Comparison of ENCODE assay signal across 11 cellular contexts in the genomic region with DNA sequence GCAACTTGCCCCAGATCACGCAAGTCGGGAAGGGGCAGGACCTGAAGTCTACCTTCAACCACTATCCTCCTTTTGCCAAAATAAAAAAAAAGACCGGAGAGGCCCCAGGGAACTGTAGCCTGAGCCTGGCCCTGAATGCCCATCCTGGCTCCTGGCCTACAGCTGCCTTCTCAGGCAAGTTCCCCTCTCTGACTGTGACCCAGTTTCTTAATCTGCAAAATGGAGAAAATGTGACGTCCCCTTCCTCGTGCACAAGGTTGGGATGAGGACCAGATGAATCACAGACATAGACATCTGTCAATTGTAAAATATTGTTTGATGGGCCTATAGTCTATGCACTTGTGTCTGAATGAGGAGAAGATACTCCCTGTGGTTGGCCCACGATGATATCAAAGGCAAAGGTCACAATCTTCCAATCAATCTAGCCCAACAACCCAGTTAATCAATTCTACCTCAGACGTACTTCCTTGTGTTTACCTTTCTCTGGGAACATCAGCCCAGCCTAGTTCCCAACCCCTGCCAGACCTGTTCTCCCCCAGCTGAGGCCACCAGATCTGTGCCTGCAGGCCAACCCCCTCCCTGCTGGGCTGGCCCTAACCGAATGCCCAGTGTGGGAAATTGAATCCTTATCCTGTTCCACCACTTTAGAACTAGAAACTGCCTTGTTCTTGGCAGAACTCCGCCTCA.
A peak's percentile ranks its signal among the peaks of the same experiment; 100 is the strongest.
DNase-seq lines count a peak whose midpoint lies in the region; ATAC-seq and TF ChIP-seq lines count a peak whose summit lies in the region.
"Had no signal": no experiment of that assay in that cellular context is flagged by ENCODE, and none has a peak within 500 bp of the region (broad histone marks: within the 10 kb centered on the region; RNA-seq: fewer than 3 reads in every experiment).

No MANE protein-coding gene starts in this region.

- peaks cover 12% of the 10 kb centered on the region for H3K9me3 Mint-ChIP-seq in activated CD4-positive, alpha-beta T cell treated with anti-CD3 and anti-CD28 coated beads, Interleukin-2, amount 10 ng/mL, durations not matched to agents 24 days and 14 days
- peaks cover 0 to 1% (median 0%) of the 10 kb centered on the region in 8 donors for H3K9me3 Mint-ChIP-seq in CD4-positive, alpha-beta memory T cell

- peaks cover 5% of the 10 kb centered on the region for H3K27me3 Mint-ChIP-seq in activated CD4-positive, alpha-beta T cell treated with anti-CD3 and anti-CD28 coated beads, Interleukin-2, amount 10 ng/mL, durations not matched to agents 24 days and 14 days
- H3K27me3 Mint-ChIP-seq in CD4-positive, alpha-beta memory T cell: peaks cover under 1 to 4% of the 10 kb centered on the region in 2 donors

- POLR2A ChIA-PET in CD4-positive, alpha-beta memory T cell (lab: Charles Lee; ENCODE audit: partially characterized antibody): no interaction called here

- H3K4me3 Mint-ChIP-seq in activated CD4-positive, alpha-beta T cell treated with anti-CD3 and anti-CD28 coated beads, Interleukin-2, amount 10 ng/mL, durations not matched to agents 24 days and 14 days: no peak overlapping the region
- H3K4me3 Mint-ChIP-seq in CD4-positive, alpha-beta memory T cell: peak overlapping the region in 1 of 8 donors; percentile 32

- TF ChIP-seq POLR2A in upper lobe of left lung (IDR thresholded peaks at IDR 0.05): no peak

- H3K27ac Mint-ChIP-seq in activated CD4-positive, alpha-beta T cell treated with anti-CD3 and anti-CD28 coated beads, Interleukin-2, amount 10 ng/mL, durations not matched to agents 24 days and 14 days: peak overlapping the region; percentile 32
- peak overlapping the region in 1 of 7 donors; percentile 50 for H3K27ac Mint-ChIP-seq in CD4-positive, alpha-beta memory T cell

- DNase-seq in activated CD4-positive, alpha-beta T cell treated with anti-CD3 and anti-CD28 coated beads, Interleukin-2, amount 10 ng/mL, durations not matched to agents 24 days and 14 days: no peak
- DNase-seq in activated CD4-positive, alpha-beta T cell treated with anti-CD3 and anti-CD28 coated beads, Interleukin-2, amount 50 U/mL, for 48 hours: no peak
- DNase-seq in dorsolateral prefrontal cortex (no peak), mucosa of descending colon (peak in 2 of 3 donors; percentile 53 to 60), upper lobe of left lung (peak in 1 of 2 donors; percentile 64)
- no peak for DNase-seq in CD4-positive, alpha-beta memory T cell
- DNase-seq: activated T-cell treated with anti-CD3 and anti-CD28 coated beads, Interleukin-2, amount 50 U/mL, for 1 hour; midbrain; NCI-H1694 treated with DMSO at 0.1 percent for 48 hours had no signal

- peaks cover 29% of the 10 kb centered on the region for H3K4me1 ChIP-seq in mucosa of descending colon (ENCODE audit: low read depth)
- peaks cover 30 to 39% (median 37%) of the 10 kb centered on the region in 4 donors for H3K4me1 ChIP-seq in upper lobe of left lung
- peaks cover 23% of the 10 kb centered on the region for H3K4me1 ChIP-seq in CD4-positive, alpha-beta memory T cell (ENCODE audit: insufficient read depth, low read length)

- ATAC-seq in mucosa of descending colon: peak; percentile 63
- peak in 1 of 2 donors; percentile 19 for ATAC-seq in upper lobe of left lung (ENCODE audit: low FRiP score in 2 of 2)
- ATAC-seq in GM18861 (IDR thresholded peaks at IDR 0.05; ENCODE audit: unreplicated experiment): no peak
- no peak for ATAC-seq in HG02610 (IDR thresholded peaks at IDR 0.05; ENCODE audit: unreplicated experiment)

- H3K4me3 ChIP-seq in dorsolateral prefrontal cortex (no peak overlapping the region), mucosa of descending colon (no peak overlapping the region), upper lobe of left lung (no peak overlapping the region)
- H3K4me3 ChIP-seq in CD4-positive, alpha-beta memory T cell (ENCODE audit: low read length in 2 of 2): no peak overlapping the region

- 73 to 76% methylated on average over 9 of the region's 9 CpGs for WGBS in upper lobe of left lung, 2 donors

- H3K27ac ChIP-seq in dorsolateral prefrontal cortex (peak overlapping the region in 37 of 59 donors; percentile 9 to 96 (median 90)), upper lobe of left lung (peak overlapping the region in 3 of 4 donors; percentile 75 to 89 (median 88))
- H3K27ac ChIP-seq in CD4-positive, alpha-beta memory T cell (ENCODE audit: low read depth, low read length): no peak overlapping the region

- TF ChIP-seq CTCF in dorsolateral prefrontal cortex (IDR thresholded peaks at IDR 0.05 in 54 of 56, conservative IDR thresholded peaks at IDR 0.05 in 2 of 56; ENCODE audit: low read depth in 1 of 56, partially characterized antibody in 56 of 56): no peak
- TF ChIP-seq CTCF in mucosa of descending colon (IDR thresholded peaks at IDR 0.05): no peak
- TF ChIP-seq CTCF in upper lobe of left lung (IDR thresholded peaks at IDR 0.05): no peak

- no peaks in the 10 kb centered on the region for H3K36me3 ChIP-seq in mucosa of descending colon (ENCODE audit: low read depth)
- H3K36me3 ChIP-seq in upper lobe of left lung: no peaks in the 10 kb centered on the region
- no peaks in the 10 kb centered on the region for H3K36me3 ChIP-seq in CD4-positive, alpha-beta memory T cell (ENCODE audit: insufficient read depth, low read length)

- H3K9me3 ChIP-seq in mucosa of descending colon (no peaks in the 10 kb centered on the region), upper lobe of left lung (peaks cover 0 to 4% (median 1%) of the 10 kb centered on the region in 4 donors)
- no peaks in the 10 kb centered on the region for H3K9me3 ChIP-seq in CD4-positive, alpha-beta memory T cell (ENCODE audit: control insufficient read depth in 1 of 2, low read length in 2 of 2)

- intact Hi-C loops in activated CD4-positive, alpha-beta T cell treated with anti-CD3 and anti-CD28 coated beads, Interleukin-2, amount 10 ng/mL, durations not matched to agents 24 days and 14 days (cut with micrococcal nuclease): loop anchor here (5.0 kb wide), 2 partner anchors 38 to 417 kb away; a partner anchor contains a TSS
- intact Hi-C loops in dorsolateral prefrontal cortex (cut with DNase I) (loop anchor here (5.0 kb wide), 4 partner anchors 62 to 442 kb away; a partner anchor contains a TSS), mucosa of descending colon (cut with DNase I, micrococcal nuclease) (no loop called here)
- intact Hi-C loops in CD4-positive, alpha-beta memory T cell (cut with micrococcal nuclease): no loop called here

- CTCF ChIA-PET in CD4-positive, alpha-beta memory T cell (lab: Charles Lee; ENCODE audit: partially characterized antibody): interaction anchor here (1.1 kb wide), 1 partner anchor 17 kb away, joined by 3 read pairs; no protein-coding TSS in a partner anchor

- no peaks in the 10 kb centered on the region for H3K27me3 ChIP-seq in dorsolateral prefrontal cortex
- H3K27me3 ChIP-seq in upper lobe of left lung: no peaks in the 10 kb centered on the region
- no peaks in the 10 kb centered on the region for H3K27me3 ChIP-seq in CD4-positive, alpha-beta memory T cell (ENCODE audit: insufficient read depth, low read length)

- no peak for TF ChIP-seq EP300 in upper lobe of left lung (IDR thresholded peaks at IDR 0.05)

- H3K4me1 Mint-ChIP-seq in activated CD4-positive, alpha-beta T cell treated with anti-CD3 and anti-CD28 coated beads, Interleukin-2, amount 10 ng/mL, durations not matched to agents 24 days and 14 days: peaks cover 44% of the 10 kb centered on the region
- H3K4me1 Mint-ChIP-seq in CD4-positive, alpha-beta memory T cell: peaks cover 10 to 31% (median 20%) of the 10 kb centered on the region in 4 donors

- peaks cover 2% of the 10 kb centered on the region for H3K36me3 Mint-ChIP-seq in activated CD4-positive, alpha-beta T cell treated with anti-CD3 and anti-CD28 coated beads, Interleukin-2, amount 10 ng/mL, durations not matched to agents 24 days and 14 days (ENCODE audit: low read depth)
- no peaks in the 10 kb centered on the region for H3K36me3 Mint-ChIP-seq in CD4-positive, alpha-beta memory T cell

Comparison
In these comparisons a context has a peak if more than half of its experiments do, and no peak if none do; other contexts are left out.
1. DNase-seq: peak in mucosa of descending colon (2 of 3); none in activated CD4-positive, alpha-beta T cell treated with anti-CD3 and anti-CD28 coated beads, Interleukin-2, amount 10 ng/mL, durations not matched to agents 24 days and 14 days (single experiment), activated CD4-positive, alpha-beta T cell treated with anti-CD3 and anti-CD28 coated beads, Interleukin-2, amount 50 U/mL, for 48 hours (0 of 2), dorsolateral prefrontal cortex (0 of 10) and CD4-positive, alpha-beta memory T cell (0 of 5).
2. intact Hi-C loops: an anchor here in activated CD4-positive, alpha-beta T cell treated with anti-CD3 and anti-CD28 coated beads, Interleukin-2, amount 10 ng/mL, durations not matched to agents 24 days and 14 days (5.0 kb wide) and dorsolateral prefrontal cortex (5.0 kb wide); none called in mucosa of descending colon and CD4-positive, alpha-beta memory T cell.